ENCODE assay signal across 8 cellular contexts in the genomic region with DNA sequence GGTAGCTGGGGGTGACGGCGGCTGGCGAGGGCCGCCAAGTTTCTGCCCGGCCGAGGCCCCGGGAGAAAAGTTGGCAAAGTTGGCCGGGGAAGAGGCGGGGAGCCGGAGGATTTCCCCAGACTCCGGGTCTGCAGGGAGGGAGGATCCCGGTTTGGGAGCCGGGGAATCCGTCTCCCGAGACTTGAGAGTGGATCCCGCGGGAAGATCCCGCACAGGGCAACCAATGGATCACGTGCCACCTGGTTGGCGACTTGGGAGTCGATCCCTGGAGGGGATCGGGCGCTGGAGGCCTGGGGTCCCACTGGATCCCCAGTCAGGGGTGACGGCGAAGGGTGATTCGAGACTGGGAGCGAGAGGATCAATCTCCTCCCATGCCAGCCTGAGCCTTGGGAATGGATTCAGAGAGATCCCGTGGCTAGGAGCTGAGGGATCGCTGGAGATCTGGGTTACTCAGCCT. TPM values are rescaled to one million over a fixed set of nuclear protein-coding genes. Genes with fewer than 3 reads are reported as not detected.
A peak's percentile ranks its signal among the peaks of the same experiment; 100 is the strongest.
DNase-seq lines count a peak whose midpoint lies in the region; ATAC-seq and TF ChIP-seq lines count a peak whose summit lies in the region.

No MANE protein-coding gene starts in this region.

- peaks cover 7% of the 10 kb centered on the region for H3K36me3 Mint-ChIP-seq in MCF 10A (ENCODE audit: insufficient read depth, unreplicated experiment)

- H3K27me3 Mint-ChIP-seq in MCF 10A (ENCODE audit: insufficient read depth, unreplicated experiment): no peaks in the 10 kb centered on the region

- peaks cover 13% of the 10 kb centered on the region for H3K4me1 ChIP-seq in skeletal muscle satellite cell (ENCODE audit: control insufficient read depth, insufficient read depth, low read length)

- H3K36me3 ChIP-seq in skeletal muscle satellite cell (ENCODE audit: insufficient read depth, low read length): no peaks in the 10 kb centered on the region

- peak overlapping the region; percentile 84 for H3K9ac ChIP-seq in skeletal muscle satellite cell (ENCODE audit: low read depth, low read length)

- no peaks in the 10 kb centered on the region for H3K9me3 Mint-ChIP-seq in MCF 10A (ENCODE audit: unreplicated experiment)

- H3K4me3 ChIP-seq in skeletal muscle satellite cell (ENCODE audit: low read length): peak overlapping the region; percentile 73

- TF ChIP-seq CTCF in MCF 10A (IDR thresholded peaks at IDR 0.05; ENCODE audit: unreplicated experiment): no peak

- H3K4me3 Mint-ChIP-seq in MCF 10A (ENCODE audit: unreplicated experiment): peak overlapping the region; percentile 85

- peak overlapping the region; percentile 90 for H3K4me2 ChIP-seq in skeletal muscle satellite cell (ENCODE audit: low read length)

- no peaks in the 10 kb centered on the region for H3K9me3 ChIP-seq in skeletal muscle satellite cell (replicated peaks; ENCODE audit: low read length)

- CTCF ChIA-PET in MCF 10A (lab: Yijun Ruan, JAX): interaction anchor here (0.7 to 2.9 kb wide), 15 partner anchors 10 to 233 kb away, joined by 3 to 11 read pairs (median 6); no protein-coding TSS in a partner anchor

- peaks cover 47% of the 10 kb centered on the region for H3K4me1 Mint-ChIP-seq in MCF 10A (ENCODE audit: insufficient read depth, unreplicated experiment)

- peaks cover 48% of the 10 kb centered on the region for H3K27me3 ChIP-seq in skeletal muscle satellite cell (ENCODE audit: control insufficient read depth, insufficient read depth, low read length)

- ATAC-seq in HG02885 (IDR thresholded peaks at IDR 0.05; ENCODE audit: poor library complexity, unreplicated experiment): no peak

- no TSS peak for BruUV-seq in MCF 10A (replicated peaks; lab: Mats Ljungman, UMichigan)

- peak overlapping the region; percentile 94 for H3K27ac Mint-ChIP-seq in MCF 10A (ENCODE audit: low read depth, unreplicated experiment)

- intact Hi-C loops in MCF 10A (cut with micrococcal nuclease): loop anchor here (1.0 to 2.0 kb wide), 4 partner anchors 40 to 104 kb away; no protein-coding TSS in a partner anchor

- POLR2A ChIA-PET in MCF 10A (lab: Yijun Ruan, JAX): interaction anchor here (0.6 to 3.8 kb wide), 21 partner anchors 11 to 398 kb away, joined by 3 to 50 read pairs (median 4); a partner anchor contains a TSS

- DNase-seq in NCI-H2196 (lab: John Stamatoyannopoulos, UW; ENCODE audit: unreplicated experiment) (peak; percentile 28), NCI-H2196 treated with DMSO at 0.1 percent for 48 hours (lab: John Stamatoyannopoulos, UW; ENCODE audit: unreplicated experiment) (no peak), NCI-H2171 (lab: John Stamatoyannopoulos, UW) (peak; percentile 58), MCF 10A (ENCODE audit: unreplicated experiment) (peak; percentile 80), inferior parietal cortex (ENCODE audit: extremely low spot score) (peak; percentile 32), middle frontal gyrus (ENCODE audit: extremely low spot score, low spot score) (no peak)

RNA-seq across cellular contexts. Expression of a gene that starts 0.3 kb away (rescaled TPM):
- total RNA-seq in MCF 10A (2022): 61.0 and 68.1 TPM in 2 replicates
- 4.2 and 4.3 TPM in 2 replicates for total RNA-seq in skeletal muscle satellite cell (2012; rRNA removed)

RNA-seq across cellular contexts. Expression of a gene that starts 6.4 kb away (rescaled TPM):
- total RNA-seq in MCF 10A (2022): not detected in 2 replicates
- not detected in 2 replicates for total RNA-seq in skeletal muscle satellite cell (2012; rRNA removed)

Comparison
In these comparisons a context has a peak if more than half of its experiments do, and no peak if none do; other contexts are left out.
1. DNase-seq: peak in NCI-H2196 (single experiment), NCI-H2171 (single experiment), MCF 10A (single experiment) and inferior parietal cortex (single experiment); none in NCI-H2196 treated with DMSO at 0.1 percent for 48 hours (single experiment) and middle frontal gyrus (single experiment).